8 cellular contexts compared by ENCODE assay signal in genomic region chr5:148820778-148821395, GRCh38. TPM values are rescaled to one million over a fixed set of nuclear protein-coding genes. Genes with fewer than 3 reads are reported as not detected.
A peak's percentile ranks its signal among the peaks of the same experiment; 100 is the strongest.
DNase-seq lines count a peak whose midpoint lies in the region; ATAC-seq, FAIRE-seq and TF ChIP-seq lines count a peak whose summit lies in the region.

No MANE protein-coding gene starts in this region.

- H3K4me1 Mint-ChIP-seq in nephron progenitor cell = peaks cover 13% of the 10 kb centered on the region

- no peaks in the 10 kb centered on the region for H3K27me3 ChIP-seq in bronchial epithelial cell (ENCODE audit: control insufficient read depth, insufficient read depth, low read length)

- FAIRE-seq in GM12891 (lab: Jason Lieb, UNC) (peak; percentile 84), bronchial epithelial cell (lab: Jason Lieb, UNC) (no peak), HTR-8/SVneo (lab: Jason Lieb, UNC) (no peak)

- no peak for TF ChIP-seq POLR2A in GM12891 (IDR thresholded peaks at IDR 0.05; ENCODE audit: low read depth, low read length)

- H3K4me3 ChIP-seq in bronchial epithelial cell (ENCODE audit: low read depth, low read length) = no peak overlapping the region

- no peaks in the 10 kb centered on the region for H3K9me3 Mint-ChIP-seq in nephron progenitor cell

- no peaks in the 10 kb centered on the region for H3K36me3 ChIP-seq in bronchial epithelial cell (ENCODE audit: control insufficient read depth, insufficient read depth, low read length)

- no peaks in the 10 kb centered on the region for H3K36me3 Mint-ChIP-seq in nephron progenitor cell (ENCODE audit: low read depth)

- peaks cover 35% of the 10 kb centered on the region for H3K27me3 Mint-ChIP-seq in nephron progenitor cell (ENCODE audit: low read depth, poor library complexity)

- H3K27ac Mint-ChIP-seq in nephron progenitor cell = no peak overlapping the region

- ATAC-seq in HG02852 (IDR thresholded peaks at IDR 0.05; ENCODE audit: unreplicated experiment) = no peak

- no peak for DNase-seq in AG09319 (ENCODE audit: extremely low read depth, low read depth)
- no peak for DNase-seq in GM12891 (ENCODE audit: insufficient read length, low spot score)
- DNase-seq in MV-4-11 (lab: John Stamatoyannopoulos, UW) = peak; percentile 59
- DNase-seq in bronchial epithelial cell (ENCODE audit: low read depth) = peak; percentile 50
- DNase-seq in nephron progenitor cell = peak; percentile 23
- no peak for DNase-seq in AG08396 (ENCODE audit: low spot score)
- no peak for DNase-seq in HTR-8/SVneo (ENCODE audit: insufficient read length, low spot score)

- TF ChIP-seq CTCF in AG09319 (IDR thresholded peaks at IDR 0.05; ENCODE audit: low read depth, low read length) (peak; percentile 76), bronchial epithelial cell (IDR thresholded peaks at IDR 0.05; ENCODE audit: insufficient read depth, low read length, severe bottlenecking) (peak; percentile 76), nephron progenitor cell (IDR thresholded peaks at IDR 0.05) (peak; percentile 61)

- no peak overlapping the region for H3K4me3 Mint-ChIP-seq in nephron progenitor cell

TF ChIP-seq in GM12891, 5 proteins besides CTCF, POLR2A, EP300 and RAD21:
- TF ChIP-seq POU2F2 (IDR thresholded peaks at IDR 0.05; ENCODE audit: low read depth, low read length) (no peak), TAF1 (IDR thresholded peaks at IDR 0.05; ENCODE audit: low read depth, low read length) (no peak), POLR2AphosphoS5 (IDR thresholded peaks at IDR 0.05; ENCODE audit: low read depth, low read length) (no peak), PAX5 (IDR thresholded peaks at IDR 0.05; ENCODE audit: insufficient read depth, low read length, severe bottlenecking) (no peak), SPI1 (IDR thresholded peaks at IDR 0.05; ENCODE audit: low read depth, low read length) (no peak)

RNA-seq across cellular contexts. Expression of gene ADRB2, which starts 5.5 kb away (rescaled TPM):
- polyA plus RNA-seq in GM12891 (2012; ENCODE audit: low read depth, missing spikeins) = 0.04 TPM
- 18.7 and 21.9 TPM in 2 replicates for total RNA-seq in bronchial epithelial cell

Comparison
In these comparisons a context has a peak if more than half of its experiments do, and no peak if none do; other contexts are left out.
1. DNase-seq: peak in MV-4-11 (single experiment), bronchial epithelial cell (single experiment) and nephron progenitor cell (single experiment); none in AG09319 (single experiment), GM12891 (single experiment), AG08396 (single experiment) and HTR-8/SVneo (single experiment).
2. Peak in every context shown above with its lines, with median percentiles within 50 percentile points of each other: CTCF ChIP-seq.